ENCODE assay signal across 1 cellular context in genomic region chr6:3252369-3252768, GRCh38.
TF ChIP-seq lines count a peak whose summit lies in the region.

No MANE protein-coding gene starts in this region.

TF ChIP-seq in K562, 482 proteins besides CTCF, POLR2A, EP300 and RAD21:
- TF ChIP-seq ZBTB17 (CRISPR knock-in tag; IDR thresholded peaks at IDR 0.05) = peak; percentile 81
- TF ChIP-seq ZNF263 (CRISPR knock-in tag; IDR thresholded peaks at IDR 0.05; ENCODE audit: borderline replicate concordance) = peak; percentile 24; the same call in 1 of the 2 replicates
- 0 out of 2 replicates have a peak, but pooled peaks have one; percentile 37 for TF ChIP-seq L3MBTL2 (IDR thresholded peaks at IDR 0.05)
- peak; percentile 61 for TF ChIP-seq TFAP4 (CRISPR knock-in tag; IDR thresholded peaks at IDR 0.05; ENCODE audit: borderline replicate concordance)
- TF ChIP-seq NRF1 (conservative IDR thresholded peaks at IDR 0.05 in 1 of 2, IDR thresholded peaks at IDR 0.05 in 1 of 2) = peak; percentile 70 to 78
- TF ChIP-seq, protein P1, sequence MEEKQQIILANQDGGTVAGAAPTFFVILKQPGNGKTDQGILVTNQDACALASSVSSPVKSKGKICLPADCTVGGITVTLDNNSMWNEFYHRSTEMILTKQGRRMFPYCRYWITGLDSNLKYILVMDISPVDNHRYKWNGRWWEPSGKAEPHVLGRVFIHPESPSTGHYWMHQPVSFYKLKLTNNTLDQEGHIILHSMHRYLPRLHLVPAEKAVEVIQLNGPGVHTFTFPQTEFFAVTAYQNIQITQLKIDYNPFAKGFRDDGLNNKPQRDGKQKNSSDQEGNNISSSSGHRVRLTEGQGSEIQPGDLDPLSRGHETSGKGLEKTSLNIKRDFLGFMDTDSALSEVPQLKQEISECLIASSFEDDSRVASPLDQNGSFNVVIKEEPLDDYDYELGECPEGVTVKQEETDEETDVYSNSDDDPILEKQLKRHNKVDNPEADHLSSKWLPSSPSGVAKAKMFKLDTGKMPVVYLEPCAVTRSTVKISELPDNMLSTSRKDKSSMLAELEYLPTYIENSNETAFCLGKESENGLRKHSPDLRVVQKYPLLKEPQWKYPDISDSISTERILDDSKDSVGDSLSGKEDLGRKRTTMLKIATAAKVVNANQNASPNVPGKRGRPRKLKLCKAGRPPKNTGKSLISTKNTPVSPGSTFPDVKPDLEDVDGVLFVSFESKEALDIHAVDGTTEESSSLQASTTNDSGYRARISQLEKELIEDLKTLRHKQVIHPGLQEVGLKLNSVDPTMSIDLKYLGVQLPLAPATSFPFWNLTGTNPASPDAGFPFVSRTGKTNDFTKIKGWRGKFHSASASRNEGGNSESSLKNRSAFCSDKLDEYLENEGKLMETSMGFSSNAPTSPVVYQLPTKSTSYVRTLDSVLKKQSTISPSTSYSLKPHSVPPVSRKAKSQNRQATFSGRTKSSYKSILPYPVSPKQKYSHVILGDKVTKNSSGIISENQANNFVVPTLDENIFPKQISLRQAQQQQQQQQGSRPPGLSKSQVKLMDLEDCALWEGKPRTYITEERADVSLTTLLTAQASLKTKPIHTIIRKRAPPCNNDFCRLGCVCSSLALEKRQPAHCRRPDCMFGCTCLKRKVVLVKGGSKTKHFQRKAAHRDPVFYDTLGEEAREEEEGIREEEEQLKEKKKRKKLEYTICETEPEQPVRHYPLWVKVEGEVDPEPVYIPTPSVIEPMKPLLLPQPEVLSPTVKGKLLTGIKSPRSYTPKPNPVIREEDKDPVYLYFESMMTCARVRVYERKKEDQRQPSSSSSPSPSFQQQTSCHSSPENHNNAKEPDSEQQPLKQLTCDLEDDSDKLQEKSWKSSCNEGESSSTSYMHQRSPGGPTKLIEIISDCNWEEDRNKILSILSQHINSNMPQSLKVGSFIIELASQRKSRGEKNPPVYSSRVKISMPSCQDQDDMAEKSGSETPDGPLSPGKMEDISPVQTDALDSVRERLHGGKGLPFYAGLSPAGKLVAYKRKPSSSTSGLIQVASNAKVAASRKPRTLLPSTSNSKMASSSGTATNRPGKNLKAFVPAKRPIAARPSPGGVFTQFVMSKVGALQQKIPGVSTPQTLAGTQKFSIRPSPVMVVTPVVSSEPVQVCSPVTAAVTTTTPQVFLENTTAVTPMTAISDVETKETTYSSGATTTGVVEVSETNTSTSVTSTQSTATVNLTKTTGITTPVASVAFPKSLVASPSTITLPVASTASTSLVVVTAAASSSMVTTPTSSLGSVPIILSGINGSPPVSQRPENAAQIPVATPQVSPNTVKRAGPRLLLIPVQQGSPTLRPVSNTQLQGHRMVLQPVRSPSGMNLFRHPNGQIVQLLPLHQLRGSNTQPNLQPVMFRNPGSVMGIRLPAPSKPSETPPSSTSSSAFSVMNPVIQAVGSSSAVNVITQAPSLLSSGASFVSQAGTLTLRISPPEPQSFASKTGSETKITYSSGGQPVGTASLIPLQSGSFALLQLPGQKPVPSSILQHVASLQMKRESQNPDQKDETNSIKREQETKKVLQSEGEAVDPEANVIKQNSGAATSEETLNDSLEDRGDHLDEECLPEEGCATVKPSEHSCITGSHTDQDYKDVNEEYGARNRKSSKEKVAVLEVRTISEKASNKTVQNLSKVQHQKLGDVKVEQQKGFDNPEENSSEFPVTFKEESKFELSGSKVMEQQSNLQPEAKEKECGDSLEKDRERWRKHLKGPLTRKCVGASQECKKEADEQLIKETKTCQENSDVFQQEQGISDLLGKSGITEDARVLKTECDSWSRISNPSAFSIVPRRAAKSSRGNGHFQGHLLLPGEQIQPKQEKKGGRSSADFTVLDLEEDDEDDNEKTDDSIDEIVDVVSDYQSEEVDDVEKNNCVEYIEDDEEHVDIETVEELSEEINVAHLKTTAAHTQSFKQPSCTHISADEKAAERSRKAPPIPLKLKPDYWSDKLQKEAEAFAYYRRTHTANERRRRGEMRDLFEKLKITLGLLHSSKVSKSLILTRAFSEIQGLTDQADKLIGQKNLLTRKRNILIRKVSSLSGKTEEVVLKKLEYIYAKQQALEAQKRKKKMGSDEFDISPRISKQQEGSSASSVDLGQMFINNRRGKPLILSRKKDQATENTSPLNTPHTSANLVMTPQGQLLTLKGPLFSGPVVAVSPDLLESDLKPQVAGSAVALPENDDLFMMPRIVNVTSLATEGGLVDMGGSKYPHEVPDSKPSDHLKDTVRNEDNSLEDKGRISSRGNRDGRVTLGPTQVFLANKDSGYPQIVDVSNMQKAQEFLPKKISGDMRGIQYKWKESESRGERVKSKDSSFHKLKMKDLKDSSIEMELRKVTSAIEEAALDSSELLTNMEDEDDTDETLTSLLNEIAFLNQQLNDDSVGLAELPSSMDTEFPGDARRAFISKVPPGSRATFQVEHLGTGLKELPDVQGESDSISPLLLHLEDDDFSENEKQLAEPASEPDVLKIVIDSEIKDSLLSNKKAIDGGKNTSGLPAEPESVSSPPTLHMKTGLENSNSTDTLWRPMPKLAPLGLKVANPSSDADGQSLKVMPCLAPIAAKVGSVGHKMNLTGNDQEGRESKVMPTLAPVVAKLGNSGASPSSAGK (IDR thresholded peaks at IDR 0.05) = peak; percentile 25; the same call in 1 of the 2 replicates
- no peak for TF ChIP-seq PHF20 (IDR thresholded peaks at IDR 0.05; ENCODE audit: partially characterized antibody)
- TF ChIP-seq ZBTB7A (IDR thresholded peaks at IDR 0.05; ENCODE audit: borderline replicate concordance, control insufficient read depth, low read depth, low read length) = peak; percentile 29; the same call in 1 of the 2 replicates
- TF ChIP-seq, protein P2, sequence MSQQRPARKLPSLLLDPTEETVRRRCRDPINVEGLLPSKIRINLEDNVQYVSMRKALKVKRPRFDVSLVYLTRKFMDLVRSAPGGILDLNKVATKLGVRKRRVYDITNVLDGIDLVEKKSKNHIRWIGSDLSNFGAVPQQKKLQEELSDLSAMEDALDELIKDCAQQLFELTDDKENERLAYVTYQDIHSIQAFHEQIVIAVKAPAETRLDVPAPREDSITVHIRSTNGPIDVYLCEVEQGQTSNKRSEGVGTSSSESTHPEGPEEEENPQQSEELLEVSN (IDR thresholded peaks at IDR 0.05; ENCODE audit: borderline replicate concordance in 1 of 2, extremely low read depth in 1 of 2, insufficient read depth in 1 of 2, insufficient read length in 1 of 2, low read depth in 1 of 2, low read length in 1 of 2, poor library complexity in 1 of 2, severe bottlenecking in 1 of 2) = peak in 1 of 2 experiments; percentile 41
- TF ChIP-seq GABPB1 (CRISPR knock-in tag; IDR thresholded peaks at IDR 0.05) = 0 out of 2 replicates have a peak, but pooled peaks have one; percentile 11
- no peak for TF ChIP-seq HNRNPL (IDR thresholded peaks at IDR 0.05; ENCODE audit: low read depth, low read length)
- TF ChIP-seq SP1 (CRISPR knock-in tag; IDR thresholded peaks at IDR 0.05) = peak; percentile 51; the same call in 1 of the 2 replicates
- 0 out of 2 replicates have a peak, but pooled peaks have one; percentile 62 for TF ChIP-seq HOXB6 (CRISPR knock-in tag; IDR thresholded peaks at IDR 0.05; ENCODE audit: borderline replicate concordance)
- TF ChIP-seq SMAD3 (CRISPR knock-in tag; conservative IDR thresholded peaks at IDR 0.05) = no peak
- TF ChIP-seq JUND (IDR thresholded peaks at IDR 0.05; ENCODE audit: borderline replicate concordance, low read depth, low read length) = 0 out of 2 replicates have a peak, but pooled peaks have one; percentile 18
- no peak for TF ChIP-seq JUND (tag; IDR thresholded peaks at IDR 0.05; ENCODE audit: borderline replicate concordance, low read depth, low read length)
